In genomic region chr12:121799175-121799841, GRCh38 we compare ENCODE assay signal across 8 cellular contexts. TPM values are rescaled to one million over a fixed set of nuclear protein-coding genes. Genes with fewer than 3 reads are reported as not detected.
DNase-seq lines count a peak whose midpoint lies in the region; ATAC-seq and TF ChIP-seq lines count a peak whose summit lies in the region.

No MANE protein-coding gene starts in this region.

- H3K27me3 Mint-ChIP-seq in CD4-positive, alpha-beta memory T cell: no peaks in the 10 kb centered on the region
- H3K27me3 Mint-ChIP-seq in activated T-cell treated with anti-CD3 and anti-CD28 coated beads, Interleukin-2, amount 50 U/mL, for 24 hours: no peaks in the 10 kb centered on the region

- H3K9me3 ChIP-seq in CD4-positive, alpha-beta memory T cell (ENCODE audit: control insufficient read depth in 1 of 2, low read length in 2 of 2): no peaks in the 10 kb centered on the region
- H3K9me3 ChIP-seq in esophagus squamous epithelium: no peaks in the 10 kb centered on the region
- no peaks in the 10 kb centered on the region for H3K9me3 ChIP-seq in mucosa of stomach (ENCODE audit: control insufficient read depth, low read length)
- no peaks in the 10 kb centered on the region for H3K9me3 ChIP-seq in tibial nerve

- H3K27ac Mint-ChIP-seq in CD4-positive, alpha-beta memory T cell: peak overlapping the region; percentile 87 to 96 (median 94)
- peak overlapping the region; percentile 95 for H3K27ac Mint-ChIP-seq in activated T-cell treated with anti-CD3 and anti-CD28 coated beads, Interleukin-2, amount 50 U/mL, for 24 hours

- intact Hi-C loops in CD4-positive, alpha-beta memory T cell (cut with micrococcal nuclease): no loop called here
- intact Hi-C loops in esophagus squamous epithelium (cut with DNase I): no loop called here

- H3K9me3 Mint-ChIP-seq in CD4-positive, alpha-beta memory T cell: peaks cover 0 to 3% (median 0%) of the 10 kb centered on the region in 8 donors
- no peaks in the 10 kb centered on the region for H3K9me3 Mint-ChIP-seq in activated T-cell treated with anti-CD3 and anti-CD28 coated beads, Interleukin-2, amount 50 U/mL, for 24 hours

- H3K36me3 ChIP-seq in CD4-positive, alpha-beta memory T cell (ENCODE audit: insufficient read depth, low read length): peaks cover 21% of the 10 kb centered on the region
- peaks cover 8 to 14% (median 8%) of the 10 kb centered on the region in 3 donors for H3K36me3 ChIP-seq in esophagus squamous epithelium
- H3K36me3 ChIP-seq in mucosa of stomach (ENCODE audit: control insufficient read depth, insufficient read depth, low read length): peaks cover 7% of the 10 kb centered on the region
- peaks cover 0 to 9% (median 0%) of the 10 kb centered on the region in 3 donors for H3K36me3 ChIP-seq in tibial nerve

- H3K27me3 ChIP-seq in CD4-positive, alpha-beta memory T cell (ENCODE audit: insufficient read depth, low read length): no peaks in the 10 kb centered on the region
- H3K27me3 ChIP-seq in HL-60 (ENCODE audit: insufficient read depth, poor library complexity, severe bottlenecking) (no peaks in the 10 kb centered on the region), esophagus squamous epithelium (no peaks in the 10 kb centered on the region), mucosa of stomach (ENCODE audit: control insufficient read depth, insufficient read depth, low read length) (no peaks in the 10 kb centered on the region), tibial nerve (no peaks in the 10 kb centered on the region)

- peaks cover 38% of the 10 kb centered on the region for H3K4me1 ChIP-seq in CD4-positive, alpha-beta memory T cell (ENCODE audit: insufficient read depth, low read length)
- H3K4me1 ChIP-seq in esophagus squamous epithelium: peaks cover 42 to 67% (median 50%) of the 10 kb centered on the region in 3 donors
- H3K4me1 ChIP-seq in mucosa of stomach (ENCODE audit: control insufficient read depth, insufficient read depth, low read length): peaks cover 52% of the 10 kb centered on the region
- H3K4me1 ChIP-seq in tibial nerve: peaks cover 0 to 56% (median 52%) of the 10 kb centered on the region in 4 donors

- peak overlapping the region; percentile 100 for H3K9ac ChIP-seq in mucosa of stomach (ENCODE audit: low read length)

- TF ChIP-seq POLR2A in esophagus squamous epithelium (IDR thresholded peaks at IDR 0.05) (peak in 2 of 4 donors; percentile 29 to 36), tibial nerve (IDR thresholded peaks at IDR 0.05) (peak in 1 of 2 donors; percentile 21)

- CTCF ChIA-PET in CD4-positive, alpha-beta memory T cell (lab: Charles Lee; ENCODE audit: partially characterized antibody): interaction anchor here (14.5 to 15.1 kb wide), 2 partner anchors 10 to 20 kb away, joined by 559 to 918 read pairs; partner anchors contain the start of gene SETD1B

- H3K36me3 Mint-ChIP-seq in CD4-positive, alpha-beta memory T cell: peaks cover 13 to 53% of the 10 kb centered on the region in 2 donors
- peaks cover 62% of the 10 kb centered on the region for H3K36me3 Mint-ChIP-seq in activated T-cell treated with anti-CD3 and anti-CD28 coated beads, Interleukin-2, amount 50 U/mL, for 24 hours (ENCODE audit: low read depth)

- peak overlapping the region; percentile 47 to 61 for H3K4me3 ChIP-seq in CD4-positive, alpha-beta memory T cell (ENCODE audit: low read length in 2 of 2)
- H3K4me3 ChIP-seq in HL-60 (replicated peaks; ENCODE audit: insufficient read depth, low read length) (peak overlapping the region; percentile 44), esophagus squamous epithelium (peak overlapping the region; percentile 75 to 91 (median 86)), mucosa of stomach (ENCODE audit: low read length) (peak overlapping the region; percentile 31), tibial nerve (peak overlapping the region; percentile 66 to 82 (median 78))

- 6 to 10% methylated on average over 4 to 14 of the region's 30 CpGs for WGBS in esophagus squamous epithelium, 2 donors
- 17 to 24% methylated on average over 15 to 21 of the region's 30 CpGs for WGBS in tibial nerve, 2 donors

- peak; percentile 58 to 76 (median 69) for DNase-seq in CD4-positive, alpha-beta memory T cell
- DNase-seq in HL-60 (ENCODE audit: low read depth in 1 of 2, low spot score in 1 of 2) (peak in 1 of 2 experiments; percentile 68), NCI-H774 (lab: John Stamatoyannopoulos, UW) (peak; percentile 79), esophagus squamous epithelium (lab: John Stamatoyannopoulos, UW) (no peak), tibial nerve (ENCODE audit: low spot score in 2 of 2) (peak; percentile 52 to 63)
- peak; percentile 71 for DNase-seq in activated T-cell treated with anti-CD3 and anti-CD28 coated beads, Interleukin-2, amount 50 U/mL, for 24 hours

- H3K4me1 Mint-ChIP-seq in CD4-positive, alpha-beta memory T cell: peaks cover 21 to 56% (median 33%) of the 10 kb centered on the region in 4 donors
- peaks cover 51% of the 10 kb centered on the region for H3K4me1 Mint-ChIP-seq in activated T-cell treated with anti-CD3 and anti-CD28 coated beads, Interleukin-2, amount 50 U/mL, for 24 hours (ENCODE audit: low read depth)

- TF ChIP-seq CTCF in HL-60 (IDR thresholded peaks at IDR 0.05; ENCODE audit: insufficient read depth, low read length) (no peak), esophagus squamous epithelium (IDR thresholded peaks at IDR 0.05) (peak in 2 of 6 experiments; percentile 8 to 12), tibial nerve (IDR thresholded peaks at IDR 0.05) (peak in 2 of 5 experiments; percentile 7 to 12)

- peak overlapping the region; percentile 85 to 94 (median 88) for H3K4me3 Mint-ChIP-seq in CD4-positive, alpha-beta memory T cell
- peak overlapping the region; percentile 85 for H3K4me3 Mint-ChIP-seq in activated T-cell treated with anti-CD3 and anti-CD28 coated beads, Interleukin-2, amount 50 U/mL, for 24 hours

- peak overlapping the region; percentile 91 for H3K27ac ChIP-seq in CD4-positive, alpha-beta memory T cell (ENCODE audit: low read depth, low read length)
- peak overlapping the region; percentile 99 for H3K27ac ChIP-seq in HL-60 (replicated peaks)
- H3K27ac ChIP-seq in esophagus squamous epithelium: peak overlapping the region; percentile 100
- H3K27ac ChIP-seq in tibial nerve: peak overlapping the region; percentile 99 to 100 (median 100)

- no peak for ATAC-seq in GM21360 (IDR thresholded peaks at IDR 0.05; ENCODE audit: unreplicated experiment)

- peak; percentile 33 to 52 for TF ChIP-seq EP300 in tibial nerve (IDR thresholded peaks at IDR 0.05)

- POLR2A ChIA-PET in CD4-positive, alpha-beta memory T cell (lab: Charles Lee; ENCODE audit: partially characterized antibody): interaction anchor here (1.7 to 44.6 kb wide), 5 partner anchors 8 to 127 kb away, joined by 7 to 2727 read pairs (median 117); partner anchors contain the start of genes PSMD9, RHOF, SETD1B and TMEM120B

RNA-seq across cellular contexts. Expression of gene SETD1B, which starts 4.5 kb away (rescaled TPM):
- total RNA-seq in CD4-positive, alpha-beta memory T cell: 10 to 100 TPM; 67.1 to 69.3 TPM
- 1 to 10 TPM in 1 of 2 donors, under 1 TPM in 1; 0.13 to 3.3 TPM for polyA plus RNA-seq in CD4-positive, alpha-beta memory T cell
- 10 to 100 TPM in 3 of 4 donors, 1 to 10 TPM in 1; 5.6 to 14.4 (median 10.6) TPM for total RNA-seq in esophagus squamous epithelium
- 10 to 100 TPM in 3 of 4 donors, 1 to 10 TPM in 1; 9.4 to 18.3 (median 12.2) TPM for total RNA-seq in tibial nerve

RNA-seq across cellular contexts. Expression of gene RHOF, which starts 5.8 kb away (rescaled TPM):
- 100 to 1,000 TPM; 137 to 138 TPM for total RNA-seq in CD4-positive, alpha-beta memory T cell
- polyA plus RNA-seq in CD4-positive, alpha-beta memory T cell: 100 to 1,000 TPM in 1 of 2 donors, 10 to 100 TPM in 1; 72.6 to 106 TPM
- total RNA-seq in esophagus squamous epithelium: 10 to 100 TPM in 1 of 4 donors, 1 to 10 TPM in 3; 3.2 to 20.4 (median 6.2) TPM
- total RNA-seq in tibial nerve: 10 to 100 TPM; 14.1 to 24.3 (median 18.1) TPM

RNA-seq across cellular contexts. Expression of gene HPD, which starts 59.4 kb away (rescaled TPM):
- total RNA-seq in CD4-positive, alpha-beta memory T cell: not detected
- polyA plus RNA-seq in CD4-positive, alpha-beta memory T cell: not detected
- total RNA-seq in esophagus squamous epithelium: 1 to 10 TPM in 1 of 4 donors, not detected in 3; 1.3 TPM
- 1 to 10 TPM in 1 of 4 donors, under 1 TPM in 1, not detected in 2; 0.63 to 1.1 TPM for total RNA-seq in tibial nerve

Comparison
In these comparisons a context has a peak if more than half of its experiments do, and no peak if none do; other contexts are left out.
1. H3K4me3 ChIP-seq: peak in every context shown above with its lines; median percentile 86 in esophagus squamous epithelium; 78 in tibial nerve; 54 in CD4-positive, alpha-beta memory T cell; 44 in HL-60; 31 in mucosa of stomach.
2. RNA of gene RHOF, which starts 5.8 kb away (total RNA-seq): 137 to 138 TPM in CD4-positive, alpha-beta memory T cell; 14.1 to 24.3 TPM in tibial nerve and 3.2 to 20.4 TPM in esophagus squamous epithelium; every median in the first group is over 4 times any median in the second.
3. Peak in every context shown above with its lines, with median percentiles within 50 percentile points of each other: H3K27ac ChIP-seq.